Comparison of ENCODE assay signal across 8 cellular contexts in the genomic region with DNA sequence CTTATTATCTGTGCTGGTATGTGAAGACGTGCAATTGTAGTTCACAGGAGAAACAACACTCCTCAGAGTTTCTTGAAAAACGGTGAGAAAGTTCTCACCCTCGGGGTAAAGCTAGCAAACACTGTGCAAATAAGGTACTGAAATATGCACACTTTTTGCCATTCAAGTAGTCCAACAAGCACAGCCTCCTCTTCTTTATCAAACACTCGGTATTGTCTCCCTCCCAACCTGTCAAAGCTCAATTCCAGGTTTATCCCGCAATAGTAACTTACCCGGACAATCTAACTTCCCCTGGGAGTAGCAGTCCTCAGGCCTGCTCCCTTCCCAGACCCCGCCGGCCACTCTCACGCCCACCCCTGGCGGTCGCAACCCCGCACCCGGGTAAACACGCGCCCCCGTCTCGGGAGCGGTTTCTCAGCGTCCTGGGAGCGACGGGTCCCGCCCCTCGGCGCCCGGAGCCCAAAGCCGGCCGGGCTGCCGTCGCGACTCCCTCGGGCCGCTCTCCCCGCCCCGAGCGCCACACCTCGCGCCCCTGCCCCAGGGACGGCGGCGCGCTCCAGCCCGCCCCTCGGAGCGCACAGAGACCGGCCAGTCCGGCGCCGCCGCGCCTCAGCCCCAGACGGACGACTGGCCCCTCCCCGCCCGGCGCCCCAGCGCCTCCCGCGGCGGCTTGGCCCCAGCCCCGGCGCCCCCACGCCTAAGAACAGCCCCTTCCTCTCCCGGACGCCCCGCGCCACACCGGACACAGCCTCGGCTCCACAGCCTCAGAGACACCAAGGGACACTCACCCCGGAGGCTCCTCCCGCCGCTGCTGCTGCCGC. TPM values are rescaled to one million over a fixed set of nuclear protein-coding genes. Genes with fewer than 3 reads are reported as not detected.
DNase-seq lines count a peak whose midpoint lies in the region; ATAC-seq and TF ChIP-seq lines count a peak whose summit lies in the region.

No MANE protein-coding gene starts in this region.

- no peaks in the 10 kb centered on the region; the same call in none of the 2 replicates for H3K36me3 ChIP-seq in ES-I3 (ENCODE audit: insufficient read depth, low read length)
- peaks cover 0 to 6% (median 0%) of the 10 kb centered on the region in 4 donors for H3K36me3 ChIP-seq in liver (ENCODE audit: control insufficient read depth in 4 of 4, insufficient read depth in 3 of 4, low read depth in 1 of 4, low read length in 3 of 4)

- peak overlapping the region; percentile 93 for H3K27ac Mint-ChIP-seq in dendritic cell treated with granulocyte-macrophage colony-stimulating factor and Interleukin-4, amounts not matched to agents 40 ng/mL and 50 ng/mL, for 4 days

- no peaks in the 10 kb centered on the region for H3K27me3 ChIP-seq in liver (ENCODE audit: control insufficient read depth in 4 of 4, insufficient read depth in 4 of 4, low read length in 3 of 4)

- TF ChIP-seq CTCF in GM20000 (IDR thresholded peaks at IDR 0.05; ENCODE audit: extremely low read depth, missing control alignments) (no peak), liver (IDR thresholded peaks at IDR 0.05; ENCODE audit: low read depth, low read length, missing input control) (no peak)

- no peaks in the 10 kb centered on the region for H3K9me3 Mint-ChIP-seq in dendritic cell treated with granulocyte-macrophage colony-stimulating factor and Interleukin-4, amounts not matched to agents 40 ng/mL and 50 ng/mL, for 4 days

- under 1% methylated on average over 72 of the region's 72 CpGs for WGBS in liver

- H3K9ac ChIP-seq in ES-I3 (ENCODE audit: low read depth, low read length) (peak overlapping the region; percentile 60), liver (ENCODE audit: low read depth in 1 of 2, low read length in 2 of 2) (peak overlapping the region; percentile 54 to 72)

- no peak for TF ChIP-seq RAD21 in liver (IDR thresholded peaks at IDR 0.05)

- peaks cover 15% of the 10 kb centered on the region for H3K4me1 ChIP-seq in ES-I3 (ENCODE audit: insufficient read depth, low read length)
- peaks cover 10 to 38% (median 32%) of the 10 kb centered on the region in 4 donors for H3K4me1 ChIP-seq in liver (ENCODE audit: control insufficient read depth in 4 of 4, insufficient read depth in 4 of 4, low read length in 3 of 4)

- peak; percentile 50 for ATAC-seq in HG03571 (IDR thresholded peaks at IDR 0.05; ENCODE audit: unreplicated experiment)

- peaks cover 15% of the 10 kb centered on the region for H3K36me3 Mint-ChIP-seq in dendritic cell treated with granulocyte-macrophage colony-stimulating factor and Interleukin-4, amounts not matched to agents 40 ng/mL and 50 ng/mL, for 4 days (ENCODE audit: low read depth)

- H3K27ac ChIP-seq in liver (ENCODE audit: low read depth in 1 of 2, low read length in 2 of 2): peak overlapping the region; percentile 97

- H3K27me3 Mint-ChIP-seq in dendritic cell treated with granulocyte-macrophage colony-stimulating factor and Interleukin-4, amounts not matched to agents 40 ng/mL and 50 ng/mL, for 4 days: no peaks in the 10 kb centered on the region

- H3K9me3 ChIP-seq in ES-I3 (ENCODE audit: control insufficient read depth, insufficient read depth, low read length) (peaks cover 3% of the 10 kb centered on the region; the same call in 1 of the 2 replicates), liver (ENCODE audit: control insufficient read depth in 4 of 4, low read length in 3 of 4) (peaks cover 0 to 7% (median 4%) of the 10 kb centered on the region in 4 donors)

- intact Hi-C loops in dendritic cell treated with granulocyte-macrophage colony-stimulating factor and Interleukin-4, amounts not matched to agents 40 ng/mL and 50 ng/mL, for 4 days (cut with micrococcal nuclease): loop anchor here (5.0 to 10.0 kb wide), 3 partner anchors 40 to 213 kb away; partner anchors contain the start of genes GON7 and UBR7

- peaks cover 48% of the 10 kb centered on the region for H3K4me1 Mint-ChIP-seq in dendritic cell treated with granulocyte-macrophage colony-stimulating factor and Interleukin-4, amounts not matched to agents 40 ng/mL and 50 ng/mL, for 4 days (ENCODE audit: low read depth)

- H3K4me3 Mint-ChIP-seq in dendritic cell treated with granulocyte-macrophage colony-stimulating factor and Interleukin-4, amounts not matched to agents 40 ng/mL and 50 ng/mL, for 4 days: peak overlapping the region; percentile 85

- peak; percentile 85 for DNase-seq in GM20000 (ENCODE audit: low spot score)
- peak in 3 of 5 experiments; percentile 12 to 35 (median 17) for DNase-seq in T-helper 2 cell
- DNase-seq in stimulated activated CD4-positive, alpha-beta T cell treated with anti-CD3 and anti-CD28 coated beads, TNF-alpha, amount 100 ng/mL, for 48 hours (ENCODE audit: low read depth in 3 of 3): peak; percentile 1 to 18 (median 6)
- no peak for DNase-seq in SKM-1 (lab: John Stamatoyannopoulos, UW; ENCODE audit: unreplicated experiment)

- peak overlapping the region; percentile 60 to 85 (median 74) for H3K4me3 ChIP-seq in liver (ENCODE audit: low read depth in 1 of 3, low read length in 3 of 3)

TF ChIP-seq in liver, 16 proteins besides CTCF, POLR2A, EP300 and RAD21:
- TF ChIP-seq FOXA2 (IDR thresholded peaks at IDR 0.05) (no peak), JUND (IDR thresholded peaks at IDR 0.05) (no peak), YY1 (IDR thresholded peaks at IDR 0.05) (no peak), SP1 (IDR thresholded peaks at IDR 0.05) (no peak)
- TF ChIP-seq, protein P1, sequence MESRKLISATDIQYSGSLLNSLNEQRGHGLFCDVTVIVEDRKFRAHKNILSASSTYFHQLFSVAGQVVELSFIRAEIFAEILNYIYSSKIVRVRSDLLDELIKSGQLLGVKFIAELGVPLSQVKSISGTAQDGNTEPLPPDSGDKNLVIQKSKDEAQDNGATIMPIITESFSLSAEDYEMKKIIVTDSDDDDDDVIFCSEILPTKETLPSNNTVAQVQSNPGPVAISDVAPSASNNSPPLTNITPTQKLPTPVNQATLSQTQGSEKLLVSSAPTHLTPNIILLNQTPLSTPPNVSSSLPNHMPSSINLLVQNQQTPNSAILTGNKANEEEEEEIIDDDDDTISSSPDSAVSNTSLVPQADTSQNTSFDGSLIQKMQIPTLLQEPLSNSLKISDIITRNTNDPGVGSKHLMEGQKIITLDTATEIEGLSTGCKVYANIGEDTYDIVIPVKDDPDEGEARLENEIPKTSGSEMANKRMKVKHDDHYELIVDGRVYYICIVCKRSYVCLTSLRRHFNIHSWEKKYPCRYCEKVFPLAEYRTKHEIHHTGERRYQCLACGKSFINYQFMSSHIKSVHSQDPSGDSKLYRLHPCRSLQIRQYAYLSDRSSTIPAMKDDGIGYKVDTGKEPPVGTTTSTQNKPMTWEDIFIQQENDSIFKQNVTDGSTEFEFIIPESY (IDR thresholded peaks at IDR 0.05): no peak
- TF ChIP-seq, protein P2, sequence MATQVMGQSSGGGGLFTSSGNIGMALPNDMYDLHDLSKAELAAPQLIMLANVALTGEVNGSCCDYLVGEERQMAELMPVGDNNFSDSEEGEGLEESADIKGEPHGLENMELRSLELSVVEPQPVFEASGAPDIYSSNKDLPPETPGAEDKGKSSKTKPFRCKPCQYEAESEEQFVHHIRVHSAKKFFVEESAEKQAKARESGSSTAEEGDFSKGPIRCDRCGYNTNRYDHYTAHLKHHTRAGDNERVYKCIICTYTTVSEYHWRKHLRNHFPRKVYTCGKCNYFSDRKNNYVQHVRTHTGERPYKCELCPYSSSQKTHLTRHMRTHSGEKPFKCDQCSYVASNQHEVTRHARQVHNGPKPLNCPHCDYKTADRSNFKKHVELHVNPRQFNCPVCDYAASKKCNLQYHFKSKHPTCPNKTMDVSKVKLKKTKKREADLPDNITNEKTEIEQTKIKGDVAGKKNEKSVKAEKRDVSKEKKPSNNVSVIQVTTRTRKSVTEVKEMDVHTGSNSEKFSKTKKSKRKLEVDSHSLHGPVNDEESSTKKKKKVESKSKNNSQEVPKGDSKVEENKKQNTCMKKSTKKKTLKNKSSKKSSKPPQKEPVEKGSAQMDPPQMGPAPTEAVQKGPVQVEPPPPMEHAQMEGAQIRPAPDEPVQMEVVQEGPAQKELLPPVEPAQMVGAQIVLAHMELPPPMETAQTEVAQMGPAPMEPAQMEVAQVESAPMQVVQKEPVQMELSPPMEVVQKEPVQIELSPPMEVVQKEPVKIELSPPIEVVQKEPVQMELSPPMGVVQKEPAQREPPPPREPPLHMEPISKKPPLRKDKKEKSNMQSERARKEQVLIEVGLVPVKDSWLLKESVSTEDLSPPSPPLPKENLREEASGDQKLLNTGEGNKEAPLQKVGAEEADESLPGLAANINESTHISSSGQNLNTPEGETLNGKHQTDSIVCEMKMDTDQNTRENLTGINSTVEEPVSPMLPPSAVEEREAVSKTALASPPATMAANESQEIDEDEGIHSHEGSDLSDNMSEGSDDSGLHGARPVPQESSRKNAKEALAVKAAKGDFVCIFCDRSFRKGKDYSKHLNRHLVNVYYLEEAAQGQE (IDR thresholded peaks at IDR 0.05): no peak
- TF ChIP-seq, protein P3, sequence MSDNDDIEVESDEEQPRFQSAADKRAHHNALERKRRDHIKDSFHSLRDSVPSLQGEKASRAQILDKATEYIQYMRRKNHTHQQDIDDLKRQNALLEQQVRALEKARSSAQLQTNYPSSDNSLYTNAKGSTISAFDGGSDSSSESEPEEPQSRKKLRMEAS (IDR thresholded peaks at IDR 0.05): no peak

RNA-seq across cellular contexts. Expression of gene BTBD7, which starts 0.6 kb away (rescaled TPM):
- 10 to 100 TPM; 14.2 to 17.7 TPM for total RNA-seq in liver
- 1 to 10 TPM; 4.4 to 6.2 TPM for polyA plus RNA-seq in liver

RNA-seq across cellular contexts. Expression of gene COX8C, which starts 14.7 kb away (rescaled TPM):
- not detected for total RNA-seq in liver
- not detected for polyA plus RNA-seq in liver
